ENCODE assay signal across 37 cellular contexts in genomic region chr14:104502060-104502459, GRCh38.
"Had no signal": no experiment of that assay in that cellular context is flagged by ENCODE, and none has a peak within 500 bp of the region (broad histone marks: within the 10 kb centered on the region; RNA-seq: fewer than 3 reads in every experiment).

No MANE protein-coding gene starts in this region.

- H3K27me3 Mint-ChIP-seq: activated naive CD4-positive, alpha-beta T cell treated with anti-CD3 and anti-CD28 coated beads, Interleukin-2, amount 50 U/mL, for 24 hours; activated naive CD8-positive, alpha-beta T cell had no signal

- H3K27ac ChIP-seq: adrenal gland, ascending aorta, body of pancreas, brain microvascular endothelial cell, breast epithelium, cardiac muscle cell had no signal

- H3K4me1 Mint-ChIP-seq: activated naive CD4-positive, alpha-beta T cell treated with anti-CD3 and anti-CD28 coated beads, Interleukin-2, amount 10 ng/mL, durations not matched to agents 7 days and 5 days; activated naive CD4-positive, alpha-beta T cell treated with anti-CD3 and anti-CD28 coated beads, Interleukin-2, amount 50 U/mL, for 24 hours; activated naive CD8-positive, alpha-beta T cell treated with anti-CD3 and anti-CD28 coated beads, Interleukin-2, amount 10 ng/mL, durations not matched to agents 7 days and 5 days; activated naive CD8-positive, alpha-beta T cell treated with anti-CD3 and anti-CD28 coated beads, Interleukin-2, amount 50 U/mL, for 24 hours; activated T-helper 17 cell treated with anti-CD3 and anti-CD28 coated beads, Interleukin-2, amount 50 U/mL, for 72 hours; central memory CD8-positive, alpha-beta T cell had no signal

- H3K4me1 ChIP-seq: adrenal gland, ascending aorta, body of pancreas, breast epithelium had no signal

- H3K4me3 Mint-ChIP-seq: activated naive CD4-positive, alpha-beta T cell treated with anti-CD3 and anti-CD28 coated beads for 36 hours; activated naive CD4-positive, alpha-beta T cell treated with anti-CD3 and anti-CD28 coated beads, Interleukin-2, amount 10 ng/mL, durations not matched to agents 7 days and 5 days; activated naive CD4-positive, alpha-beta T cell treated with anti-CD3 and anti-CD28 coated beads, Interleukin-2, amount 50 U/mL, for 24 hours; activated naive CD8-positive, alpha-beta T cell; activated naive CD8-positive, alpha-beta T cell treated with anti-CD3 and anti-CD28 coated beads, Interleukin-2, amount 10 ng/mL, durations not matched to agents 7 days and 5 days; activated naive CD8-positive, alpha-beta T cell treated with anti-CD3 and anti-CD28 coated beads, Interleukin-2, amount 50 U/mL, for 24 hours; activated T-cell treated with anti-CD3 and anti-CD28 coated beads, Interleukin-2, amount 50 U/mL, for 24 hours; activated T-cell treated with anti-CD3 and anti-CD28 coated beads, Interleukin-2, amount 50 U/mL, for 4 hours; activated T-cell treated with anti-CD3 and anti-CD28 coated beads, Interleukin-2, amount 50 U/mL, for 72 hours; activated T-helper 1 cell treated with anti-CD3 and anti-CD28 coated beads, Interleukin-12 subunit alpha, Interleukin-12 subunit beta, Interleukin-2, Interleukin-4 antibody, amounts not matched to agents 30 ng/mL and 10 ng/mL and 1 ng/mL, durations not matched to agents 14 hours and 24 hours and 36 hours; activated T-helper 17 cell treated with anti-CD3 and anti-CD28 coated beads, Interleukin-2, amount 50 U/mL, for 72 hours; brain; central memory CD8-positive, alpha-beta T cell had no signal

- H3K27ac Mint-ChIP-seq: activated naive CD4-positive, alpha-beta T cell treated with anti-CD3 and anti-CD28 coated beads for 36 hours; activated naive CD4-positive, alpha-beta T cell treated with anti-CD3 and anti-CD28 coated beads, Interleukin-2, amount 10 ng/mL, durations not matched to agents 7 days and 5 days; activated naive CD4-positive, alpha-beta T cell treated with anti-CD3 and anti-CD28 coated beads, Interleukin-2, amount 50 U/mL, for 72 hours; activated naive CD8-positive, alpha-beta T cell; activated naive CD8-positive, alpha-beta T cell treated with anti-CD3 and anti-CD28 coated beads, Interleukin-2, amount 10 ng/mL, durations not matched to agents 7 days and 5 days; activated naive CD8-positive, alpha-beta T cell treated with anti-CD3 and anti-CD28 coated beads, Interleukin-2, amount 50 U/mL, for 24 hours; activated T-cell treated with anti-CD3 and anti-CD28 coated beads, Interleukin-2, amount 50 U/mL, for 24 hours; activated T-cell treated with anti-CD3 and anti-CD28 coated beads, Interleukin-2, amount 50 U/mL, for 72 hours; activated T-helper 1 cell treated with anti-CD3 and anti-CD28 coated beads, Interleukin-12 subunit alpha, Interleukin-12 subunit beta, Interleukin-2, Interleukin-4 antibody, amounts not matched to agents 30 ng/mL and 10 ng/mL and 1 ng/mL, durations not matched to agents 14 hours and 24 hours and 36 hours; activated T-helper 17 cell treated with anti-CD3 and anti-CD28 coated beads, Interleukin-2, amount 50 U/mL, for 72 hours; activated T-helper 2 cell treated with anti-CD3 and anti-CD28 coated beads, Interferon-gamma antibody, Interleukin-2, Interleukin-4, amounts not matched to agents 10 μg/mL and 5 μg/mL and 100 μg/mL, durations not matched to agents 14 hours and 24 hours and 36 hours; brain had no signal

- H3K36me3 Mint-ChIP-seq: activated naive CD4-positive, alpha-beta T cell treated with anti-CD3 and anti-CD28 coated beads, Interleukin-2, amount 10 ng/mL, durations not matched to agents 7 days and 5 days; activated naive CD8-positive, alpha-beta T cell; activated naive CD8-positive, alpha-beta T cell treated with anti-CD3 and anti-CD28 coated beads, Interleukin-2, amount 10 ng/mL, durations not matched to agents 7 days and 5 days had no signal

- H3K36me3 ChIP-seq: adrenal gland, ascending aorta, brain microvascular endothelial cell, breast epithelium, cardiac muscle cell had no signal

- H3K4me3 ChIP-seq: adrenal gland, ascending aorta, body of pancreas, breast epithelium, cardiac muscle cell had no signal

- DNase-seq: activated effector memory CD4-positive, alpha-beta T cell treated with anti-CD3 and anti-CD28 coated beads, Interleukin-2, amount 50 U/mL, for 16 hours; activated effector memory CD4-positive, alpha-beta T cell treated with Interleukin-2 at 50 U/mL for 16 hours; activated gamma-delta T cell; activated gamma-delta T cell treated with Interleukin-2 at 50 U/mL for 16 hours; activated naive CD4-positive, alpha-beta T cell; activated naive CD4-positive, alpha-beta T cell treated with anti-CD3 and anti-CD28 coated beads for 36 hours; activated naive CD4-positive, alpha-beta T cell treated with anti-CD3 and anti-CD28 coated beads, Interleukin-2, amount 10 ng/mL, durations not matched to agents 7 days and 5 days; activated naive CD4-positive, alpha-beta T cell treated with anti-CD3 and anti-CD28 coated beads, Interleukin-2, amount 50 U/mL, for 16 hours; activated naive CD4-positive, alpha-beta T cell treated with Interleukin-2 at 50 U/mL for 16 hours; activated naive CD8-positive, alpha-beta T cell treated with anti-CD3 and anti-CD28 coated beads, Interleukin-2, amount 10 ng/mL, durations not matched to agents 7 days and 5 days; activated naive CD8-positive, alpha-beta T cell treated with anti-CD3 and anti-CD28 coated beads, Interleukin-2, amount 50 U/mL, for 24 hours; activated T-cell treated with anti-CD3 and anti-CD28 coated beads, Interleukin-2, amount 50 U/mL, for 1 hour; activated T-cell treated with anti-CD3 and anti-CD28 coated beads, Interleukin-2, amount 50 U/mL, for 24 hours; activated T-cell treated with anti-CD3 and anti-CD28 coated beads, Interleukin-2, amount 50 U/mL, for 4 hours; activated T-cell treated with anti-CD3 and anti-CD28 coated beads, Interleukin-2, amount 50 U/mL, for 48 hours; activated T-cell treated with anti-CD3 and anti-CD28 coated beads, Interleukin-2, amount 50 U/mL, for 72 hours; amniotic stem cell; amygdala; anterior cingulate cortex; aorta; body of pancreas; brain microvascular endothelial cell; caudate nucleus; central memory CD4-positive, alpha-beta T cell; cerebellar nuclear complex had no signal

- H3K9me3 ChIP-seq: body of pancreas had no signal

- H3K27me3 ChIP-seq: ascending aorta, body of pancreas, brain microvascular endothelial cell, cardiac muscle cell had no signal
